23 cellular contexts compared by ENCODE assay signal in the genomic region with DNA sequence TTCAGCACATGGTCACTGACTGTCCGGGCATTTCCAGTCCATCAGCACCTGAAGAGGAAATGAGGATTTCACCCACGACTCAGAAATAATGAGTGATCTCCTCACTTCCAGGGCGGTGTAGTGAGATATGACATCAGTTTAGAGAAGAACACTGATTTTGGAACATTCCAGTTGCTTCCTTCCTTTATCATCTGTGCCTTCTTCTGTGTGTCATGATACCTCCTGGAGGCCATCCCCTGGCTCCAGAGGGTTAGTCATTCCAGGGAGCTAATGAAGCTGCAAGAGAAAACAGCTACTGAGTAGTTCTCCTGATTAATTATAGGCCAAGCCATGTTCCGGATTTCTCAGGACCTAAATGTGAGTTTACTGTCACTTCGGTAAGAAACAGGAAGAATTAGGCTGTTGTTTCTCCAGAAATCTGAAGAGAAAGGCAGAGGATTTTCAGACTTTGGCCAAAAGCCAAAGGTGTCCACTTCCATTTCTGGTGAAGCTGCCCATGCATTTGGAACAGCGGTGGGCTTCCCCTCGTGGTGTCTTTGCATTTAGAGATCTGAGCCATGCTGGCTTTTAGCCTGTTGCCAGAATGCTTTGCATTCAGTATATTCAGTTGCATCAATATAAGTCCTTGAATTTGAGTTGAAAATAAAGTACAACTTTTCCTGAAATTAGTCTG.
DNase-seq lines count a peak whose midpoint lies in the region; ATAC-seq, FAIRE-seq and TF ChIP-seq lines count a peak whose summit lies in the region.
"Had no signal": no experiment of that assay in that cellular context is flagged by ENCODE, and none has a peak within 500 bp of the region (broad histone marks: within the 10 kb centered on the region; RNA-seq: fewer than 3 reads in every experiment).

No MANE protein-coding gene starts in this region.

- H3K36me3 ChIP-seq in bronchial epithelial cell (ENCODE audit: control insufficient read depth, insufficient read depth, low read length), result peaks cover 9% of the 10 kb centered on the region
- H3K36me3 ChIP-seq in mesenchymal stem cell (ENCODE audit: control insufficient read depth in 1 of 2, insufficient read depth in 2 of 2, low read depth in 1 of 2, low read length in 2 of 2), result peaks cover 45 to 65% of the 10 kb centered on the region in 2 experiments
- peaks cover 0 to 80% of the 10 kb centered on the region in 2 donors for H3K36me3 ChIP-seq in left lung

- H3K23ac ChIP-seq in mesenchymal stem cell (ENCODE audit: low read length in 2 of 2), result no peak overlapping the region

- intact Hi-C loops in left lung (cut with DNase I), result no loop called here

- no peak overlapping the region for H2BK12ac ChIP-seq in mesenchymal stem cell (ENCODE audit: low read length in 2 of 2)

- no peak overlapping the region for H3K9ac ChIP-seq in mesenchymal stem cell (ENCODE audit: low read length)
- H3K9ac ChIP-seq: KMS-11 had no signal

- H3K4me1 ChIP-seq in mesenchymal stem cell (ENCODE audit: control insufficient read depth, insufficient read depth, low read depth, low read length) (peaks cover 43% of the 10 kb centered on the region), left lung (no peaks in the 10 kb centered on the region)
- H3K4me1 ChIP-seq: pancreas had no signal

- ATAC-seq in left lung (no peak), GM19351 (IDR thresholded peaks at IDR 0.05; ENCODE audit: unreplicated experiment) (no peak)
- ATAC-seq: gastroesophageal sphincter, pancreas had no signal

- CTCF ChIA-PET in activated CD4-positive, alpha-beta T cell treated with anti-CD3 and anti-CD28 coated beads, Interleukin-2, amount 10 ng/mL, durations not matched to agents 7 days and 5 days (lab: Charles Lee), result no interaction called here

- no peak overlapping the region for H3K27ac Mint-ChIP-seq in activated CD4-positive, alpha-beta T cell treated with anti-CD3 and anti-CD28 coated beads, Interleukin-2, amount 10 ng/mL, durations not matched to agents 7 days and 5 days

- no peak overlapping the region for H2BK5ac ChIP-seq in mesenchymal stem cell (ENCODE audit: low read depth, low read length, poor library complexity, severe bottlenecking)

- H3K4me3 ChIP-seq in bronchial epithelial cell (ENCODE audit: low read depth, low read length) (no peak overlapping the region), mesenchymal stem cell (ENCODE audit: insufficient read depth in 1 of 2, low read depth in 1 of 2, low read length in 2 of 2) (no peak overlapping the region), left lung (no peak overlapping the region)
- H3K4me3 ChIP-seq: gastroesophageal sphincter, pancreas, sigmoid colon, stomach had no signal

- POLR2A ChIA-PET in activated CD4-positive, alpha-beta T cell treated with anti-CD3 and anti-CD28 coated beads, Interleukin-2, amount 10 ng/mL, durations not matched to agents 7 days and 5 days (lab: Charles Lee), result no interaction called here

- peak overlapping the region; percentile 70 for H3K27ac ChIP-seq in mesenchymal stem cell (ENCODE audit: low read length, poor library complexity, severe bottlenecking)
- H3K27ac ChIP-seq in left lung, result no peak overlapping the region
- H3K27ac ChIP-seq: gastroesophageal sphincter, KMS-11, pancreas, sigmoid colon, stomach had no signal

- TF ChIP-seq CTCF in bronchial epithelial cell (IDR thresholded peaks at IDR 0.05; ENCODE audit: insufficient read depth, low read length, severe bottlenecking) (no peak), left lung (IDR thresholded peaks at IDR 0.05) (no peak)

- H3K79me1 ChIP-seq in mesenchymal stem cell (replicated peaks; ENCODE audit: low read length, poor library complexity, severe bottlenecking), result peaks cover 2% of the 10 kb centered on the region

- DNase-seq in AG20443 (ENCODE audit: low spot score) (peak; percentile 40), LHCN-M2 (ENCODE audit: low read depth) (peak; percentile 62), bronchial epithelial cell (ENCODE audit: low read depth) (peak; percentile 32), mesenchymal stem cell (no peak), left lung (no peak), AML-193 (lab: John Stamatoyannopoulos, UW) (no peak)
- no peak for DNase-seq in activated CD4-positive, alpha-beta T cell treated with anti-CD3 and anti-CD28 coated beads, Interleukin-2, amount 10 ng/mL, durations not matched to agents 7 days and 5 days
- DNase-seq: activated CD4-positive, alpha-beta T cell treated with anti-CD3 and anti-CD28 coated beads for 4 hours; activated CD8-positive, alpha-beta memory T cell treated with anti-CD3 and anti-CD28 coated beads, Interleukin-2, amount 50 U/mL, for 48 hours; anterior cingulate cortex; Calu3; NCI-H1105 treated with DMSO at 0.1 percent for 48 hours; NCI-H2107; NCI-H526 treated with DMSO at 0.1 percent for 48 hours; pancreas; sigmoid colon; stimulated activated CD4-positive, alpha-beta T cell treated with anti-CD3 and anti-CD28 coated beads, Interleukin-1b, Interleukin-23, amount 100 ng/mL, for 48 hours; stomach had no signal

- no peak overlapping the region for H3K4me2 ChIP-seq in mesenchymal stem cell (ENCODE audit: low read length, poor library complexity, severe bottlenecking)
- H3K4me2 ChIP-seq: KMS-11 had no signal

- H2BK120ac ChIP-seq in mesenchymal stem cell (ENCODE audit: low read depth, low read length), result no peak overlapping the region

- no peak overlapping the region for H3K14ac ChIP-seq in mesenchymal stem cell (ENCODE audit: low read length in 2 of 2)

- no peak overlapping the region for H3K18ac ChIP-seq in mesenchymal stem cell (ENCODE audit: low read depth in 1 of 2, low read length in 2 of 2)

- H3K27me3 ChIP-seq in bronchial epithelial cell (ENCODE audit: control insufficient read depth, insufficient read depth, low read length) (no peaks in the 10 kb centered on the region), mesenchymal stem cell (ENCODE audit: control insufficient read depth in 1 of 2, insufficient read depth in 1 of 2, low read length in 2 of 2) (no peaks in the 10 kb centered on the region), left lung (no peaks in the 10 kb centered on the region)
- H3K27me3 ChIP-seq: gastroesophageal sphincter, pancreas, sigmoid colon, stomach had no signal

- H3K27me3 Mint-ChIP-seq in activated CD4-positive, alpha-beta T cell treated with anti-CD3 and anti-CD28 coated beads, Interleukin-2, amount 10 ng/mL, durations not matched to agents 7 days and 5 days, result no peaks in the 10 kb centered on the region

- H4K91ac ChIP-seq in mesenchymal stem cell (ENCODE audit: low read length), result no peak overlapping the region

- no peak overlapping the region for H2AFZ ChIP-seq in mesenchymal stem cell (ENCODE audit: low read depth, low read length)

- H4K8ac ChIP-seq in mesenchymal stem cell (ENCODE audit: low read length), result no peak overlapping the region

- no peaks in the 10 kb centered on the region for H3K9me3 Mint-ChIP-seq in activated CD4-positive, alpha-beta T cell treated with anti-CD3 and anti-CD28 coated beads, Interleukin-2, amount 10 ng/mL, durations not matched to agents 7 days and 5 days

- H2BK15ac ChIP-seq in mesenchymal stem cell (ENCODE audit: low read depth, poor library complexity, severe bottlenecking), result no peak overlapping the region

- 81% methylated on average over 7 of the region's 7 CpGs for WGBS in mesenchymal stem cell

- no peak overlapping the region for H3K4ac ChIP-seq in mesenchymal stem cell (ENCODE audit: low read depth in 1 of 2, low read length in 2 of 2)

- H3K9me3 ChIP-seq in mesenchymal stem cell (ENCODE audit: control insufficient read depth, low read length) (no peaks in the 10 kb centered on the region), left lung (no peaks in the 10 kb centered on the region)
- H3K9me3 ChIP-seq: gastroesophageal sphincter, pancreas, sigmoid colon, stomach had no signal

- no peak overlapping the region for H2AK5ac ChIP-seq in mesenchymal stem cell (ENCODE audit: low read length, severe bottlenecking)

- H3K4me1 Mint-ChIP-seq in activated CD4-positive, alpha-beta T cell treated with anti-CD3 and anti-CD28 coated beads, Interleukin-2, amount 10 ng/mL, durations not matched to agents 7 days and 5 days, result peaks cover 44% of the 10 kb centered on the region

- no peaks in the 10 kb centered on the region for H3K36me3 Mint-ChIP-seq in activated CD4-positive, alpha-beta T cell treated with anti-CD3 and anti-CD28 coated beads, Interleukin-2, amount 10 ng/mL, durations not matched to agents 7 days and 5 days (ENCODE audit: low read depth)

- no peak overlapping the region for H3K4me3 Mint-ChIP-seq in activated CD4-positive, alpha-beta T cell treated with anti-CD3 and anti-CD28 coated beads, Interleukin-2, amount 10 ng/mL, durations not matched to agents 7 days and 5 days

- FAIRE-seq in bronchial epithelial cell (lab: Jason Lieb, UNC), result peak; percentile 36
- FAIRE-seq: colon, endometrium, pancreas had no signal

Comparison
In these comparisons a context has a peak if more than half of its experiments do, and no peak if none do; other contexts are left out.
1. DNase-seq: peak in AG20443 (single experiment), LHCN-M2 (single experiment) and bronchial epithelial cell (single experiment); none in mesenchymal stem cell (single experiment), left lung (0 of 2), activated CD4-positive, alpha-beta T cell treated with anti-CD3 and anti-CD28 coated beads, Interleukin-2, amount 10 ng/mL, durations not matched to agents 7 days and 5 days (single experiment) and AML-193 (0 of 2).